In the genomic region with DNA sequence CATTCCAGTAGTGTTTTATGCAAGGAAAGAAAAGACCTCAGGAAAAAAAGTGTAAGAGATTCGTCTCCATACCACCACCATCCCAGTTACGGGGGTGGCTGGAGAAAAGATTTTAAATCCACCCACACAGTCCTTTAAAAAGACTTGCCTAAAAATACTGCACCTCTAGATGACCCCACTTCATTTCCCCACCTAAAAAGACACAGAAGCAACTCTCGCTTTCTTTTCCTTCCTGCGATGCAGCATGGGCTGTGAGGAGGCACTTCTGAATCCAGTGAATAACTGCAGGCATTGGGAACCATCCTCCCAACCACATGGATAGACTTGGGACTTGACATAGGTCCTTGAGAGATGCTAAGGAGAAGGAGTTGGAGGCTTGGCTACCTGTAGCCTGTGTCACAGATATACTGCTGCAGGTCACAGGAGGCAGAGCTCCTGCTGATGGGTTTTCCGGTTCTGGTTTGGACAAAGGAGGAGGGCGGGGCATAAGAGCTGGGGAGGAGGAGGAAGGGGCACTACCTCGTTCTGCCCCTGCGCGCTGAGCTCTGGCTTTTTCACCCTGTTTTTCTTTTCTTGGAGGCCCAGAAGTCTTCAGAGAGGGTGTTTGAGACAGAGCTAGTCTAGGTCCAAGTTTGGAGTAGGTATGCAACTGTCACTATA, we compare ENCODE assay signal across 17 cellular contexts.
A peak's percentile ranks its signal among the peaks of the same experiment; 100 is the strongest.
DNase-seq lines count a peak whose midpoint lies in the region; ATAC-seq and TF ChIP-seq lines count a peak whose summit lies in the region.
"Had no signal": no experiment of that assay in that cellular context is flagged by ENCODE, and none has a peak within 500 bp of the region (broad histone marks: within the 10 kb centered on the region; RNA-seq: fewer than 3 reads in every experiment).

No MANE protein-coding gene starts in this region.

- TF ChIP-seq CTCF in chondrocyte (IDR thresholded peaks at IDR 0.05) = no peak

- H3K79me1 ChIP-seq in mesendoderm (ENCODE audit: low read length) = no peaks in the 10 kb centered on the region

- H4K5ac ChIP-seq in mesendoderm (ENCODE audit: low read length) = peak overlapping the region; percentile 42

- peak overlapping the region; percentile 40 for H3K4me3 ChIP-seq in HUES6 (ENCODE audit: low read depth, low read length)
- H3K4me3 ChIP-seq in mesendoderm (ENCODE audit: low read length) = no peak overlapping the region
- H3K4me3 ChIP-seq: SJSA1 had no signal

- H3K18ac ChIP-seq in mesendoderm (ENCODE audit: low read length) = peak overlapping the region; percentile 61

- intact Hi-C loops in left ventricle myocardium superior (cut with micrococcal nuclease) = no loop called here

- H3K4me2 ChIP-seq in mesendoderm (ENCODE audit: low read length) = peak overlapping the region; percentile 14

- H3K4ac ChIP-seq in mesendoderm (ENCODE audit: low read depth, low read length) = peak overlapping the region; percentile 63

- DNase-seq in ecto neural progenitor cell (ENCODE audit: low spot score) (peak; percentile 58), mesendoderm (peak; percentile 91), chondrocyte (ENCODE audit: low spot score) (no peak), left ventricle myocardium superior (no peak)
- DNase-seq: CD4-positive, alpha-beta memory T cell; GOT3; IMR-90; NCI-H1436; NCI-H2029 treated with DMSO at 0.1 percent for 48 hours; NCI-H524; PC-3 had no signal

- H4K8ac ChIP-seq in mesendoderm (ENCODE audit: low read depth, low read length) = no peak overlapping the region

- H2BK120ac ChIP-seq in mesendoderm (ENCODE audit: low read depth, low read length) = peak overlapping the region; percentile 16

- H3K9me3 Mint-ChIP-seq in chondrocyte (ENCODE audit: low read depth) = no peaks in the 10 kb centered on the region

- ATAC-seq in HG03280 (IDR thresholded peaks at IDR 0.05; ENCODE audit: unreplicated experiment) (no peak), left ventricle myocardium superior (no peak), HG03521 (IDR thresholded peaks at IDR 0.05; ENCODE audit: unreplicated experiment) (no peak)
- ATAC-seq: PC-3 had no signal

- H2AK5ac ChIP-seq in mesendoderm (ENCODE audit: low read length) = peak overlapping the region; percentile 57

- H3K27ac Mint-ChIP-seq in chondrocyte (ENCODE audit: unreplicated experiment) = no peak overlapping the region
- H3K27ac Mint-ChIP-seq: B cell; CD4-positive, alpha-beta memory T cell had no signal

- H3K23ac ChIP-seq in mesendoderm (ENCODE audit: low read length) = no peak overlapping the region

- no peaks in the 10 kb centered on the region for H3K9me3 ChIP-seq in ES-I3 (ENCODE audit: control insufficient read depth, insufficient read depth, low read length)
- no peaks in the 10 kb centered on the region for H3K9me3 ChIP-seq in HUES6 (ENCODE audit: control insufficient read depth, insufficient read depth, low read depth, low read length)
- H3K9me3 ChIP-seq: SJSA1 had no signal

- no peaks in the 10 kb centered on the region for H3K4me1 Mint-ChIP-seq in chondrocyte (ENCODE audit: low read depth)
- H3K4me1 Mint-ChIP-seq: B cell; CD4-positive, alpha-beta memory T cell had no signal

- H3K79me2 ChIP-seq in mesendoderm (ENCODE audit: control insufficient read depth, insufficient read depth, low read length) = no peaks in the 10 kb centered on the region

- H3K36me3 ChIP-seq in ES-I3 (ENCODE audit: insufficient read depth, low read length) (no peaks in the 10 kb centered on the region), HUES6 (ENCODE audit: control insufficient read depth, insufficient read depth, low read length) (no peaks in the 10 kb centered on the region), mesendoderm (ENCODE audit: control insufficient read depth, insufficient read depth, low read length) (no peaks in the 10 kb centered on the region)
- H3K36me3 ChIP-seq: SJSA1 had no signal

- no peak overlapping the region for H2BK15ac ChIP-seq in mesendoderm (replicated peaks; ENCODE audit: low read depth)

- WGBS in mesendoderm (ENCODE audit: extremely low coverage, insufficient coverage, low lambda C conversion rate) = no CpG with 5 or more reads among the region's 9 CpGs

- H3K9ac ChIP-seq in ES-I3 (ENCODE audit: low read depth, low read length) (peak overlapping the region; percentile 37; the same call in 1 of the 2 replicates), HUES6 (ENCODE audit: low read length) (peak overlapping the region; percentile 41), mesendoderm (ENCODE audit: low read length) (peak overlapping the region; percentile 51)

- H3K27me3 ChIP-seq in HUES6 (ENCODE audit: control insufficient read depth, insufficient read depth, low read length) (no peaks in the 10 kb centered on the region), mesendoderm (ENCODE audit: insufficient read depth, low read length, poor library complexity) (no peaks in the 10 kb centered on the region)
- H3K27me3 ChIP-seq: SJSA1 had no signal

- H3K4me1 ChIP-seq in ES-I3 (ENCODE audit: insufficient read depth, low read length) = peaks cover 40% of the 10 kb centered on the region
- H3K4me1 ChIP-seq in HUES6 (ENCODE audit: control insufficient read depth, insufficient read depth, low read length) = peaks cover 58% of the 10 kb centered on the region
- peaks cover 22% of the 10 kb centered on the region for H3K4me1 ChIP-seq in mesendoderm (ENCODE audit: control insufficient read depth, low read depth, low read length)
- H3K4me1 ChIP-seq: SJSA1 had no signal

- H3K4me3 Mint-ChIP-seq in chondrocyte (ENCODE audit: unreplicated experiment) = no peak overlapping the region
- H3K4me3 Mint-ChIP-seq: B cell; CD4-positive, alpha-beta memory T cell had no signal

- H3K56ac ChIP-seq in mesendoderm (ENCODE audit: low read length) = peak overlapping the region; percentile 85

- H2BK5ac ChIP-seq in mesendoderm (ENCODE audit: low read length) = peak overlapping the region; percentile 85

- H3K27ac ChIP-seq in HUES6 (ENCODE audit: low read depth, low read length) = 0 out of 2 replicates have a peak overlapping the region, but pooled peaks have one; percentile 20
- H3K27ac ChIP-seq in mesendoderm (ENCODE audit: low read depth, low read length) = peak overlapping the region; percentile 35
- H3K27ac ChIP-seq: SJSA1 had no signal

- peaks cover 59% of the 10 kb centered on the region for H3K27me3 Mint-ChIP-seq in chondrocyte (ENCODE audit: low read depth)
- H3K27me3 Mint-ChIP-seq: CD4-positive, alpha-beta memory T cell had no signal

- no peaks in the 10 kb centered on the region for H3K36me3 Mint-ChIP-seq in chondrocyte (ENCODE audit: low read depth)
- H3K36me3 Mint-ChIP-seq: CD4-positive, alpha-beta memory T cell had no signal

Comparison
In these comparisons a context has a peak if more than half of its experiments do, and no peak if none do; other contexts are left out.
1. DNase-seq: peak in ecto neural progenitor cell (single experiment) and mesendoderm (single experiment); none in chondrocyte (single experiment) and left ventricle myocardium superior (single experiment).
2. Peak in every context shown above with its lines, with median percentiles within 50 percentile points of each other: H3K9ac ChIP-seq.